ENCODE assay signal across 24 cellular contexts in the genomic region with DNA sequence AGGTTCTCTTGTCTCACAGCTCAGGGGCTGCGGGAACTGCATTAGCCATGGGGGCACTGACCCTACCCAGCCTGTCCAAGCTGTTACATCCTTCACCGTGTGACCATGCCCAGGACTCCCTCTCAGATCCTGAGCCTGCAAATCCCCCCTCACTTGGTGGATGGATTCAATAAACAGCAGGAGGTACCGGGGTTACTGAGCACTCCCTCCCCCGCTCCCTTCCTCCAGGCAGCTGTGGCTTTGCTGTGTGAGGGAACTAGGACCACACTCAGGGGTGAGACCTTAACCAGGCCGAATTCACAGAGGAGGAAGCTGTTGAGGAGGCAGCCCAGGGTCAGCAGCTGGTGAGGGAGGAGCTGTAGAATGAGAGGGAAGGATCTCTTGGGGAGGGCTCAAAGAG. TPM values are rescaled to one million over a fixed set of nuclear protein-coding genes. Genes with fewer than 3 reads are reported as not detected.
A peak's percentile ranks its signal among the peaks of the same experiment; 100 is the strongest.
DNase-seq lines count a peak whose midpoint lies in the region; ATAC-seq and TF ChIP-seq lines count a peak whose summit lies in the region.
"Had no signal": no experiment of that assay in that cellular context is flagged by ENCODE, and none has a peak within 500 bp of the region (broad histone marks: within the 10 kb centered on the region; RNA-seq: fewer than 3 reads in every experiment).

No MANE protein-coding gene starts in this region.

- intact Hi-C loops in aorta (cut with DNase I) = no loop called here

- no peak overlapping the region for H3K56ac ChIP-seq in mesendoderm (ENCODE audit: low read length)

- POLR2A ChIA-PET in GM10248 (lab: Yijun Ruan, JAX) = no interaction called here

- no peaks in the 10 kb centered on the region for H3K79me1 ChIP-seq in mesendoderm (ENCODE audit: low read length)

- no peak overlapping the region for H2BK120ac ChIP-seq in mesendoderm (ENCODE audit: low read depth, low read length)

- H3K18ac ChIP-seq in mesendoderm (ENCODE audit: low read length) = no peak overlapping the region

- H2BK5ac ChIP-seq in mesendoderm (ENCODE audit: low read length) = no peak overlapping the region

- no peak overlapping the region for H3K4ac ChIP-seq in mesendoderm (ENCODE audit: low read depth, low read length)

- ATAC-seq in aorta (ENCODE audit: low FRiP score) (peak; percentile 13), GM18517 (IDR thresholded peaks at IDR 0.05; ENCODE audit: unreplicated experiment) (no peak)
- ATAC-seq in activated T-helper 17 cell treated with anti-CD3 and anti-CD28 coated beads, Interleukin-2, amount 50 U/mL, for 72 hours (replicated peaks) = no peak

- no peak overlapping the region for H3K23ac ChIP-seq in mesendoderm (ENCODE audit: low read length)

- H3K9me3 ChIP-seq in aorta (ENCODE audit: control insufficient read depth, low read length) = peaks cover under 1% of the 10 kb centered on the region
- H3K9me3 ChIP-seq: upper lobe of left lung had no signal

- no peak overlapping the region for H3K4me3 Mint-ChIP-seq in activated T-helper 17 cell treated with anti-CD3 and anti-CD28 coated beads, Interleukin-2, amount 50 U/mL, for 72 hours
- H3K4me3 Mint-ChIP-seq: brain; CD4-positive, CD25-positive, alpha-beta regulatory T cell had no signal

- H3K4me3 ChIP-seq in mesendoderm (ENCODE audit: low read length) (no peak overlapping the region), aorta (ENCODE audit: low read length in 2 of 2) (no peak overlapping the region)
- H3K4me3 ChIP-seq: esophagus squamous epithelium, upper lobe of left lung had no signal

- H3K27ac Mint-ChIP-seq in activated T-helper 17 cell treated with anti-CD3 and anti-CD28 coated beads, Interleukin-2, amount 50 U/mL, for 72 hours = no peak overlapping the region
- H3K27ac Mint-ChIP-seq: CD4-positive, CD25-positive, alpha-beta regulatory T cell had no signal

- no peak overlapping the region for H3K9ac ChIP-seq in mesendoderm (ENCODE audit: low read length)

- H3K9me3 Mint-ChIP-seq in activated T-helper 17 cell treated with anti-CD3 and anti-CD28 coated beads, Interleukin-2, amount 50 U/mL, for 72 hours = no peaks in the 10 kb centered on the region

- H2BK15ac ChIP-seq in mesendoderm (replicated peaks; ENCODE audit: low read depth) = no peak overlapping the region

- no CpG with 5 or more reads among the region's 5 CpGs for WGBS in mesendoderm (ENCODE audit: extremely low coverage, insufficient coverage, low lambda C conversion rate)
- 29 to 32% methylated on average over 5 of the region's 5 CpGs for WGBS in aorta, 2 donors

- no peak overlapping the region for H3K4me2 ChIP-seq in mesendoderm (ENCODE audit: low read length)

- TF ChIP-seq CTCF in GM10248 (IDR thresholded peaks at IDR 0.05; ENCODE audit: control extremely low read depth, extremely low read depth, low read depth, missing control alignments) = no peak

- no peak overlapping the region for H3K27ac ChIP-seq in mesendoderm (ENCODE audit: low read depth, low read length)
- H3K27ac ChIP-seq in aorta (ENCODE audit: low read depth in 1 of 2, low read length in 2 of 2) = no peak overlapping the region
- H3K27ac ChIP-seq: 22Rv1, esophagus squamous epithelium, upper lobe of left lung had no signal

- no peak overlapping the region for H4K8ac ChIP-seq in mesendoderm (ENCODE audit: low read depth, low read length)

- H3K79me2 ChIP-seq in mesendoderm (ENCODE audit: control insufficient read depth, insufficient read depth, low read length) = no peaks in the 10 kb centered on the region

- H3K36me3 ChIP-seq in mesendoderm (ENCODE audit: control insufficient read depth, insufficient read depth, low read length) (no peaks in the 10 kb centered on the region), aorta (ENCODE audit: control insufficient read depth in 1 of 2, insufficient read depth in 2 of 2, low read length in 1 of 2) (no peaks in the 10 kb centered on the region)
- H3K36me3 ChIP-seq: esophagus squamous epithelium, upper lobe of left lung had no signal

- H3K27me3 ChIP-seq in mesendoderm (ENCODE audit: insufficient read depth, low read length, poor library complexity) (no peaks in the 10 kb centered on the region), aorta (ENCODE audit: control insufficient read depth in 1 of 2, insufficient read depth in 2 of 2, low read length in 1 of 2) (no peaks in the 10 kb centered on the region)
- H3K27me3 ChIP-seq: upper lobe of left lung had no signal

- no peaks in the 10 kb centered on the region for H3K4me1 ChIP-seq in mesendoderm (ENCODE audit: control insufficient read depth, low read depth, low read length)
- H3K4me1 ChIP-seq in aorta (ENCODE audit: control insufficient read depth in 1 of 2, insufficient read depth in 2 of 2, low read length in 2 of 2) = no peaks in the 10 kb centered on the region

- H3K4me1 Mint-ChIP-seq in activated T-helper 17 cell treated with anti-CD3 and anti-CD28 coated beads, Interleukin-2, amount 50 U/mL, for 72 hours = no peaks in the 10 kb centered on the region
- H3K4me1 Mint-ChIP-seq: CD4-positive, CD25-positive, alpha-beta regulatory T cell had no signal

- H3K36me3 Mint-ChIP-seq in activated T-helper 17 cell treated with anti-CD3 and anti-CD28 coated beads, Interleukin-2, amount 50 U/mL, for 72 hours (ENCODE audit: low read depth) = no peaks in the 10 kb centered on the region
- H3K36me3 Mint-ChIP-seq: brain; CD4-positive, CD25-positive, alpha-beta regulatory T cell had no signal

- peak; percentile 18 for DNase-seq in NOMO-1 treated with dmso at 0.1 percent for 144 hours (lab: John Stamatoyannopoulos, UW; ENCODE audit: unreplicated experiment)
- DNase-seq in NOMO-1 treated with DMSO at 0.1 percent for 48 hours (lab: John Stamatoyannopoulos, UW; ENCODE audit: unreplicated experiment) = no peak
- DNase-seq in globus pallidus (ENCODE audit: low spot score) = peak; percentile 42
- DNase-seq in mesendoderm = peak; percentile 31
- no peak for DNase-seq in aorta
- no peak for DNase-seq in GM10248 (ENCODE audit: extremely low spot score)
- DNase-seq: activated naive CD4-positive, alpha-beta T cell treated with anti-CD3 and anti-CD28 coated beads, Interleukin-2, amount 50 U/mL, for 16 hours; CD4-positive, CD25-positive, alpha-beta regulatory T cell; DMS79 treated with DMSO at 0.1 percent for 48 hours; esophagus squamous epithelium; kidney; NCI-H1694; NCI-H226; NK-92 treated with Interleukin-12 subunit alpha and Interleukin-12 subunit beta, amount 100 ng/mL, for 24 hours; SIG-M5; stimulated activated CD4-positive, alpha-beta T cell treated with anti-CD3 and anti-CD28 coated beads, Interleukin-12 subunit alpha, Interleukin-12 subunit beta, amount 100 ng/mL, for 4 hours; stimulated activated naive CD4-positive, alpha-beta T cell treated with Interleukin-2 at 50 U/mL for 16 hours; T-helper 2 cell had no signal

- H3K27me3 Mint-ChIP-seq in activated T-helper 17 cell treated with anti-CD3 and anti-CD28 coated beads, Interleukin-2, amount 50 U/mL, for 72 hours = peaks cover 20% of the 10 kb centered on the region
- H3K27me3 Mint-ChIP-seq: brain had no signal

- H4K5ac ChIP-seq in mesendoderm (ENCODE audit: low read length) = no peak overlapping the region

- CTCF ChIA-PET in GM10248 (lab: Yijun Ruan, JAX) = interaction anchor here (0.9 to 2.1 kb wide), 6 partner anchors 8 to 113 kb away, joined by 3 to 4 read pairs (median 4); no protein-coding TSS in a partner anchor

- H2AK5ac ChIP-seq in mesendoderm (ENCODE audit: low read length) = no peak overlapping the region

RNA-seq across cellular contexts. Expression of gene CEACAM1, which starts 27.0 kb away (rescaled TPM):
- 2.9 TPM for polyA plus RNA-seq in mesendoderm (2013, experiment 1 of 2)
- polyA plus RNA-seq in mesendoderm (2013, experiment 2 of 2) = 2.1 TPM
- 1 to 10 TPM; 5.1 to 5.2 TPM for total RNA-seq in aorta
- polyA plus RNA-seq in aorta = 1 to 10 TPM in 1 of 2 donors, under 1 TPM in 1; 0.79 to 5.6 TPM
- total RNA-seq in activated T-helper 17 cell treated with anti-CD3 and anti-CD28 coated beads, Interleukin-2, amount 50 U/mL, for 72 hours = 10 to 100 TPM; 20.5 to 24.2 TPM
- total RNA-seq: LHCN-M2 had no signal

RNA-seq across cellular contexts. Expression of gene CEACAM8, which starts 39.4 kb away (rescaled TPM):
- polyA plus RNA-seq in mesendoderm (2013, experiment 1 of 2) = not detected
- polyA plus RNA-seq in mesendoderm (2013, experiment 2 of 2) = not detected
- under 1 TPM in 1 of 2 donors, not detected in 1; 0.19 TPM for total RNA-seq in aorta
- under 1 TPM in 1 of 2 donors, not detected in 1; 0.50 TPM for polyA plus RNA-seq in aorta
- total RNA-seq in activated T-helper 17 cell treated with anti-CD3 and anti-CD28 coated beads, Interleukin-2, amount 50 U/mL, for 72 hours = not detected
- total RNA-seq: CD4-positive, CD25-positive, alpha-beta regulatory T cell; esophagus squamous epithelium; kidney; LHCN-M2 had no signal
- polyA plus RNA-seq: CD4-positive, CD25-positive, alpha-beta regulatory T cell had no signal

Comparison
In these comparisons a context has a peak if more than half of its experiments do, and no peak if none do; other contexts are left out.
1. DNase-seq: peak in NOMO-1 treated with dmso at 0.1 percent for 144 hours (single experiment), globus pallidus (single experiment) and mesendoderm (single experiment); none in NOMO-1 treated with DMSO at 0.1 percent for 48 hours (single experiment), aorta (0 of 2) and GM10248 (single experiment).